In the genomic region with DNA sequence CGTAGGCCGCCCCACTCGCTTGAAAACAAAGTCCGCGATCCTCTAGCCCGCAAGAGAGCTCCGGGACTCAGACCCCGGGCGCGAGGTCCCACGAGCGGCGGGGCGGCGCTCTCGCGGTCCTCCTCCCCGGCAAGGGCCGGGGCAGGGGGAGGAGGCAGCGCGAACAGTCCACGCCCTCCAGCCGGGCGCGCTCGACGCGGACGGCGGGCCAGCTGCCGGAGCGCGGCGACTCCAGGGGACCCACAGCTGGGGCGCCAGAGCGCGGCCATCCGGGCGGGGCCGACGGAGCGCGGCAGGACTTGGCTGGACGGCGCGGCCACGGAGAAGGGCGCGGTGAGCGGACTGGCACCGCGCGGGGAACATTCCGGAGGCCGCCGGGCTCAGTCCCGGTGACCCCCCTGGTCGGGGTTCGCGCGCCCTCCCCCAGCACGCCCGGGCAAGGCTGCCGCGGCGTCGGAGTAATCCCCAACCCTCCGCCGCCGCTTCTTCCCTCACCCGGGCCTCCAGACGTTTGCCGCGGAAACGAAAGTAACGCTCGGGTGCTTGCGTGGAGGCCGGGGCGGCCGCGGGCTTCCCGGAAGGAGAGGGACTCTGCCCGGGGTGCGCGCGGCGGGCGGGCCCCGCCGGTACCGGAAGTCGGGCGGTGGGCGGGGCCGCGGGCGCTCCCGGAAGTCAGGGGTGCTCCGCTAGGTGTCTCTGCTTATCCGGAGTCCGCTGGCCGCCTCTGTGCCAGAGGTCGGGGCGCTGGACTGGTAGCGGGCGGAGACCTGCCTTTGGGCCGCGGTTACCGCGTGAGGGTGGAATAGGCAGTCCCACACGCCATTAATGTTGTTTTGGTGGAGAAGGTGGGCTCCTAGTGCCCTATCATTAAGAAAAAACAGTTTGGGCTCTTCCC, we compare ENCODE assay signal across 1 cellular context.
TF ChIP-seq lines count a peak whose summit lies in the region.

A gene (plus strand): TSS at position 166 of the 895 bp plus-strand sequence. CDS start 8,330 bp downstream, outside the sequence.

TF ChIP-seq in K562, 482 proteins besides CTCF, POLR2A, EP300 and RAD21 (continued from another document and continues in another):
- TF ChIP-seq, protein P1, sequence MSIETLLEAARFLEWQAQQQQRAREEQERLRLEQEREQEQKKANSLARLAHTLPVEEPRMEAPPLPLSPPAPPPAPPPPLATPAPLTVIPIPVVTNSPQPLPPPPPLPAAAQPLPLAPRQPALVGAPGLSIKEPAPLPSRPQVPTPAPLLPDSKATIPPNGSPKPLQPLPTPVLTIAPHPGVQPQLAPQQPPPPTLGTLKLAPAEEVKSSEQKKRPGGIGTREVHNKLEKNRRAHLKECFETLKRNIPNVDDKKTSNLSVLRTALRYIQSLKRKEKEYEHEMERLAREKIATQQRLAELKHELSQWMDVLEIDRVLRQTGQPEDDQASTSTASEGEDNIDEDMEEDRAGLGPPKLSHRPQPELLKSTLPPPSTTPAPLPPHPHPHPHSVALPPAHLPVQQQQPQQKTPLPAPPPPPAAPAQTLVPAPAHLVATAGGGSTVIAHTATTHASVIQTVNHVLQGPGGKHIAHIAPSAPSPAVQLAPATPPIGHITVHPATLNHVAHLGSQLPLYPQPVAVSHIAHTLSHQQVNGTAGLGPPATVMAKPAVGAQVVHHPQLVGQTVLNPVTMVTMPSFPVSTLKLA (conservative IDR thresholded peaks at IDR 0.05) = peak; percentile 39 to 79
- 0 out of 2 replicates have a peak, but pooled peaks have one; percentile 11 for TF ChIP-seq RFX7 (CRISPR knock-in tag; IDR thresholded peaks at IDR 0.05)
- TF ChIP-seq, protein P2, sequence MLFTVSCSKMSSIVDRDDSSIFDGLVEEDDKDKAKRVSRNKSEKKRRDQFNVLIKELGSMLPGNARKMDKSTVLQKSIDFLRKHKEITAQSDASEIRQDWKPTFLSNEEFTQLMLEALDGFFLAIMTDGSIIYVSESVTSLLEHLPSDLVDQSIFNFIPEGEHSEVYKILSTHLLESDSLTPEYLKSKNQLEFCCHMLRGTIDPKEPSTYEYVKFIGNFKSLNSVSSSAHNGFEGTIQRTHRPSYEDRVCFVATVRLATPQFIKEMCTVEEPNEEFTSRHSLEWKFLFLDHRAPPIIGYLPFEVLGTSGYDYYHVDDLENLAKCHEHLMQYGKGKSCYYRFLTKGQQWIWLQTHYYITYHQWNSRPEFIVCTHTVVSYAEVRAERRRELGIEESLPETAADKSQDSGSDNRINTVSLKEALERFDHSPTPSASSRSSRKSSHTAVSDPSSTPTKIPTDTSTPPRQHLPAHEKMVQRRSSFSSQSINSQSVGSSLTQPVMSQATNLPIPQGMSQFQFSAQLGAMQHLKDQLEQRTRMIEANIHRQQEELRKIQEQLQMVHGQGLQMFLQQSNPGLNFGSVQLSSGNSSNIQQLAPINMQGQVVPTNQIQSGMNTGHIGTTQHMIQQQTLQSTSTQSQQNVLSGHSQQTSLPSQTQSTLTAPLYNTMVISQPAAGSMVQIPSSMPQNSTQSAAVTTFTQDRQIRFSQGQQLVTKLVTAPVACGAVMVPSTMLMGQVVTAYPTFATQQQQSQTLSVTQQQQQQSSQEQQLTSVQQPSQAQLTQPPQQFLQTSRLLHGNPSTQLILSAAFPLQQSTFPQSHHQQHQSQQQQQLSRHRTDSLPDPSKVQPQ (CRISPR knock-in tag; IDR thresholded peaks at IDR 0.05; ENCODE audit: borderline replicate concordance) = no peak
- no peak for TF ChIP-seq DACH1 (IDR thresholded peaks at IDR 0.05; ENCODE audit: partially characterized antibody)
- TF ChIP-seq ZNF197 (CRISPR knock-in tag; IDR thresholded peaks at IDR 0.05; ENCODE audit: low read depth) = no peak
- TF ChIP-seq ARID2 (IDR thresholded peaks at IDR 0.05) = no peak
- no peak for TF ChIP-seq PPARD (CRISPR knock-in tag; IDR thresholded peaks at IDR 0.05)
- TF ChIP-seq, protein P3, sequence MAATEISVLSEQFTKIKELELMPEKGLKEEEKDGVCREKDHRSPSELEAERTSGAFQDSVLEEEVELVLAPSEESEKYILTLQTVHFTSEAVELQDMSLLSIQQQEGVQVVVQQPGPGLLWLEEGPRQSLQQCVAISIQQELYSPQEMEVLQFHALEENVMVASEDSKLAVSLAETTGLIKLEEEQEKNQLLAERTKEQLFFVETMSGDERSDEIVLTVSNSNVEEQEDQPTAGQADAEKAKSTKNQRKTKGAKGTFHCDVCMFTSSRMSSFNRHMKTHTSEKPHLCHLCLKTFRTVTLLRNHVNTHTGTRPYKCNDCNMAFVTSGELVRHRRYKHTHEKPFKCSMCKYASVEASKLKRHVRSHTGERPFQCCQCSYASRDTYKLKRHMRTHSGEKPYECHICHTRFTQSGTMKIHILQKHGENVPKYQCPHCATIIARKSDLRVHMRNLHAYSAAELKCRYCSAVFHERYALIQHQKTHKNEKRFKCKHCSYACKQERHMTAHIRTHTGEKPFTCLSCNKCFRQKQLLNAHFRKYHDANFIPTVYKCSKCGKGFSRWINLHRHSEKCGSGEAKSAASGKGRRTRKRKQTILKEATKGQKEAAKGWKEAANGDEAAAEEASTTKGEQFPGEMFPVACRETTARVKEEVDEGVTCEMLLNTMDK (IDR thresholded peaks at IDR 0.05; ENCODE audit: borderline replicate concordance, insufficient read depth, low read depth, low read length, poor library complexity, severe bottlenecking) = peak; percentile 100
- peak; percentile 96 for TF ChIP-seq KLF13 (tag; IDR thresholded peaks at IDR 0.05; ENCODE audit: borderline replicate concordance, low read depth)
- TF ChIP-seq NBN (IDR thresholded peaks at IDR 0.05; ENCODE audit: low read depth) = no peak; the same call in 1 of the 2 replicates
- 0 out of 2 replicates have a peak, but pooled peaks have one; percentile 11 for TF ChIP-seq ZNF444 (CRISPR knock-in tag; IDR thresholded peaks at IDR 0.05)
- TF ChIP-seq, protein P4, sequence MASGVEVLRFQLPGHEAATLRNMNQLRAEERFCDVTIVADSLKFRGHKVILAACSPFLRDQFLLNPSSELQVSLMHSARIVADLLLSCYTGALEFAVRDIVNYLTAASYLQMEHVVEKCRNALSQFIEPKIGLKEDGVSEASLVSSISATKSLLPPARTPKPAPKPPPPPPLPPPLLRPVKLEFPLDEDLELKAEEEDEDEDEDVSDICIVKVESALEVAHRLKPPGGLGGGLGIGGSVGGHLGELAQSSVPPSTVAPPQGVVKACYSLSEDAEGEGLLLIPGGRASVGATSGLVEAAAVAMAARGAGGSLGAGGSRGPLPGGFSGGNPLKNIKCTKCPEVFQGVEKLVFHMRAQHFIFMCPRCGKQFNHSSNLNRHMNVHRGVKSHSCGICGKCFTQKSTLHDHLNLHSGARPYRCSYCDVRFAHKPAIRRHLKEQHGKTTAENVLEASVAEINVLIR (CRISPR knock-in tag; IDR thresholded peaks at IDR 0.05) = no peak
- no peak for TF ChIP-seq KDM1A (IDR thresholded peaks at IDR 0.05)
- TF ChIP-seq, protein P5, sequence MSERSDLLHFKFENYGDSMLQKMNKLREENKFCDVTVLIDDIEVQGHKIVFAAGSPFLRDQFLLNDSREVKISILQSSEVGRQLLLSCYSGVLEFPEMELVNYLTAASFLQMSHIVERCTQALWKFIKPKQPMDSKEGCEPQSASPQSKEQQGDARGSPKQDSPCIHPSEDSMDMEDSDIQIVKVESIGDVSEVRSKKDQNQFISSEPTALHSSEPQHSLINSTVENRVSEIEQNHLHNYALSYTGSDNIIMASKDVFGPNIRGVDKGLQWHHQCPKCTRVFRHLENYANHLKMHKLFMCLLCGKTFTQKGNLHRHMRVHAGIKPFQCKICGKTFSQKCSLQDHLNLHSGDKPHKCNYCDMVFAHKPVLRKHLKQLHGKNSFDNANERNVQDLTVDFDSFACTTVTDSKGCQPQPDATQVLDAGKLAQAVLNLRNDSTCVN (CRISPR knock-in tag; IDR thresholded peaks at IDR 0.05) = no peak
- TF ChIP-seq, protein P6, sequence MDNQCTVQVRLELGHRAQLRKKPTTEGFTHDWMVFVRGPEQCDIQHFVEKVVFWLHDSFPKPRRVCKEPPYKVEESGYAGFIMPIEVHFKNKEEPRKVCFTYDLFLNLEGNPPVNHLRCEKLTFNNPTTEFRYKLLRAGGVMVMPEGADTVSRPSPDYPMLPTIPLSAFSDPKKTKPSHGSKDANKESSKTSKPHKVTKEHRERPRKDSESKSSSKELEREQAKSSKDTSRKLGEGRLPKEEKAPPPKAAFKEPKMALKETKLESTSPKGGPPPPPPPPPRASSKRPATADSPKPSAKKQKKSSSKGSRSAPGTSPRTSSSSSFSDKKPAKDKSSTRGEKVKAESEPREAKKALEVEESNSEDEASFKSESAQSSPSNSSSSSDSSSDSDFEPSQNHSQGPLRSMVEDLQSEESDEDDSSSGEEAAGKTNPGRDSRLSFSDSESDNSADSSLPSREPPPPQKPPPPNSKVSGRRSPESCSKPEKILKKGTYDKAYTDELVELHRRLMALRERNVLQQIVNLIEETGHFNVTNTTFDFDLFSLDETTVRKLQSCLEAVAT (IDR thresholded peaks at IDR 0.05) = 0 out of 4 replicates have a peak, but pooled peaks of 1 of the 2 experiments have one; percentile 18
- peak; percentile 96 for TF ChIP-seq POLR2AphosphoS5 (IDR thresholded peaks at IDR 0.05; ENCODE audit: control insufficient read depth, insufficient read depth, low read depth, low read length)
- no peak for TF ChIP-seq TFAM (CRISPR knock-in tag; conservative IDR thresholded peaks at IDR 0.05)
- no peak for TF ChIP-seq ZNF780A (CRISPR knock-in tag; IDR thresholded peaks at IDR 0.05)
- TF ChIP-seq ZNF561 (CRISPR knock-in tag; conservative IDR thresholded peaks at IDR 0.05) = no peak
- no peak for TF ChIP-seq CBFA2T3 (IDR thresholded peaks at IDR 0.05)
- TF ChIP-seq TAF15 (IDR thresholded peaks at IDR 0.05; ENCODE audit: low read depth, low read length) = no peak
- peak; percentile 79 to 94 for TF ChIP-seq NONO (IDR thresholded peaks at IDR 0.05; ENCODE audit: low read depth in 2 of 2, low read length in 1 of 2)
- TF ChIP-seq, protein P7, sequence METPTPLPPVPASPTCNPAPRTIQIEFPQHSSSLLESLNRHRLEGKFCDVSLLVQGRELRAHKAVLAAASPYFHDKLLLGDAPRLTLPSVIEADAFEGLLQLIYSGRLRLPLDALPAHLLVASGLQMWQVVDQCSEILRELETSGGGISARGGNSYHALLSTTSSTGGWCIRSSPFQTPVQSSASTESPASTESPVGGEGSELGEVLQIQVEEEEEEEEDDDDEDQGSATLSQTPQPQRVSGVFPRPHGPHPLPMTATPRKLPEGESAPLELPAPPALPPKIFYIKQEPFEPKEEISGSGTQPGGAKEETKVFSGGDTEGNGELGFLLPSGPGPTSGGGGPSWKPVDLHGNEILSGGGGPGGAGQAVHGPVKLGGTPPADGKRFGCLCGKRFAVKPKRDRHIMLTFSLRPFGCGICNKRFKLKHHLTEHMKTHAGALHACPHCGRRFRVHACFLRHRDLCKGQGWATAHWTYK (CRISPR knock-in tag; IDR thresholded peaks at IDR 0.05) = peak; percentile 80
- peak; percentile 50; the same call in 1 of the 2 replicates for TF ChIP-seq E2F3 (CRISPR knock-in tag; IDR thresholded peaks at IDR 0.05)
- TF ChIP-seq TEAD2 (tag; IDR thresholded peaks at IDR 0.05) = no peak
- TF ChIP-seq TAL1 (IDR thresholded peaks at IDR 0.05) = no peak
- no peak for TF ChIP-seq NFE2L1 (tag; IDR thresholded peaks at IDR 0.05; ENCODE audit: borderline replicate concordance, low read depth)
- no peak for TF ChIP-seq NFXL1 (CRISPR knock-in tag; IDR thresholded peaks at IDR 0.05)
- TF ChIP-seq EGR1 (conservative IDR thresholded peaks at IDR 0.05) = no peak
- peak; percentile 99 for TF ChIP-seq U2AF1 (optimal IDR thresholded peaks at IDR 0.05; ENCODE audit: low read depth, low read length)
- peak; percentile 26; the same call in 1 of the 2 replicates for TF ChIP-seq SRSF3 (IDR thresholded peaks at IDR 0.05; ENCODE audit: insufficient read depth, low read length)
- TF ChIP-seq TARDBP (IDR thresholded peaks at IDR 0.05) = peak; percentile 96
- TF ChIP-seq, protein P8, sequence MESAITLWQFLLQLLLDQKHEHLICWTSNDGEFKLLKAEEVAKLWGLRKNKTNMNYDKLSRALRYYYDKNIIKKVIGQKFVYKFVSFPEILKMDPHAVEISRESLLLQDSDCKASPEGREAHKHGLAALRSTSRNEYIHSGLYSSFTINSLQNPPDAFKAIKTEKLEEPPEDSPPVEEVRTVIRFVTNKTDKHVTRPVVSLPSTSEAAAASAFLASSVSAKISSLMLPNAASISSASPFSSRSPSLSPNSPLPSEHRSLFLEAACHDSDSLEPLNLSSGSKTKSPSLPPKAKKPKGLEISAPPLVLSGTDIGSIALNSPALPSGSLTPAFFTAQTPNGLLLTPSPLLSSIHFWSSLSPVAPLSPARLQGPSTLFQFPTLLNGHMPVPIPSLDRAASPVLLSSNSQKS (CRISPR knock-in tag; IDR thresholded peaks at IDR 0.05) = no peak
- TF ChIP-seq ZNF212 (CRISPR knock-in tag; IDR thresholded peaks at IDR 0.05) = no peak
- TF ChIP-seq, protein P9, sequence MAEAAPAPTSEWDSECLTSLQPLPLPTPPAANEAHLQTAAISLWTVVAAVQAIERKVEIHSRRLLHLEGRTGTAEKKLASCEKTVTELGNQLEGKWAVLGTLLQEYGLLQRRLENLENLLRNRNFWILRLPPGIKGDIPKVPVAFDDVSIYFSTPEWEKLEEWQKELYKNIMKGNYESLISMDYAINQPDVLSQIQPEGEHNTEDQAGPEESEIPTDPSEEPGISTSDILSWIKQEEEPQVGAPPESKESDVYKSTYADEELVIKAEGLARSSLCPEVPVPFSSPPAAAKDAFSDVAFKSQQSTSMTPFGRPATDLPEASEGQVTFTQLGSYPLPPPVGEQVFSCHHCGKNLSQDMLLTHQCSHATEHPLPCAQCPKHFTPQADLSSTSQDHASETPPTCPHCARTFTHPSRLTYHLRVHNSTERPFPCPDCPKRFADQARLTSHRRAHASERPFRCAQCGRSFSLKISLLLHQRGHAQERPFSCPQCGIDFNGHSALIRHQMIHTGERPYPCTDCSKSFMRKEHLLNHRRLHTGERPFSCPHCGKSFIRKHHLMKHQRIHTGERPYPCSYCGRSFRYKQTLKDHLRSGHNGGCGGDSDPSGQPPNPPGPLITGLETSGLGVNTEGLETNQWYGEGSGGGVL (CRISPR knock-in tag; IDR thresholded peaks at IDR 0.05) = no peak
- TF ChIP-seq, protein P10, sequence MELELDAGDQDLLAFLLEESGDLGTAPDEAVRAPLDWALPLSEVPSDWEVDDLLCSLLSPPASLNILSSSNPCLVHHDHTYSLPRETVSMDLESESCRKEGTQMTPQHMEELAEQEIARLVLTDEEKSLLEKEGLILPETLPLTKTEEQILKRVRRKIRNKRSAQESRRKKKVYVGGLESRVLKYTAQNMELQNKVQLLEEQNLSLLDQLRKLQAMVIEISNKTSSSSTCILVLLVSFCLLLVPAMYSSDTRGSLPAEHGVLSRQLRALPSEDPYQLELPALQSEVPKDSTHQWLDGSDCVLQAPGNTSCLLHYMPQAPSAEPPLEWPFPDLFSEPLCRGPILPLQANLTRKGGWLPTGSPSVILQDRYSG (tag; conservative IDR thresholded peaks at IDR 0.05; ENCODE audit: low read depth) = no peak
- TF ChIP-seq, protein P11, sequence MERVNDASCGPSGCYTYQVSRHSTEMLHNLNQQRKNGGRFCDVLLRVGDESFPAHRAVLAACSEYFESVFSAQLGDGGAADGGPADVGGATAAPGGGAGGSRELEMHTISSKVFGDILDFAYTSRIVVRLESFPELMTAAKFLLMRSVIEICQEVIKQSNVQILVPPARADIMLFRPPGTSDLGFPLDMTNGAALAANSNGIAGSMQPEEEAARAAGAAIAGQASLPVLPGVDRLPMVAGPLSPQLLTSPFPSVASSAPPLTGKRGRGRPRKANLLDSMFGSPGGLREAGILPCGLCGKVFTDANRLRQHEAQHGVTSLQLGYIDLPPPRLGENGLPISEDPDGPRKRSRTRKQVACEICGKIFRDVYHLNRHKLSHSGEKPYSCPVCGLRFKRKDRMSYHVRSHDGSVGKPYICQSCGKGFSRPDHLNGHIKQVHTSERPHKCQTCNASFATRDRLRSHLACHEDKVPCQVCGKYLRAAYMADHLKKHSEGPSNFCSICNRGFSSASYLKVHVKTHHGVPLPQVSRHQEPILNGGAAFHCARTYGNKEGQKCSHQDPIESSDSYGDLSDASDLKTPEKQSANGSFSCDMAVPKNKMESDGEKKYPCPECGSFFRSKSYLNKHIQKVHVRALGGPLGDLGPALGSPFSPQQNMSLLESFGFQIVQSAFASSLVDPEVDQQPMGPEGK (CRISPR knock-in tag; IDR thresholded peaks at IDR 0.05; ENCODE audit: borderline replicate concordance) = no peak
- TF ChIP-seq IRF2 (CRISPR knock-in tag; IDR thresholded peaks at IDR 0.05) = peak; percentile 84
- no peak for TF ChIP-seq YBX1 (IDR thresholded peaks at IDR 0.05)
